Comparison of ENCODE assay signal across 32 cellular contexts in the genomic region with DNA sequence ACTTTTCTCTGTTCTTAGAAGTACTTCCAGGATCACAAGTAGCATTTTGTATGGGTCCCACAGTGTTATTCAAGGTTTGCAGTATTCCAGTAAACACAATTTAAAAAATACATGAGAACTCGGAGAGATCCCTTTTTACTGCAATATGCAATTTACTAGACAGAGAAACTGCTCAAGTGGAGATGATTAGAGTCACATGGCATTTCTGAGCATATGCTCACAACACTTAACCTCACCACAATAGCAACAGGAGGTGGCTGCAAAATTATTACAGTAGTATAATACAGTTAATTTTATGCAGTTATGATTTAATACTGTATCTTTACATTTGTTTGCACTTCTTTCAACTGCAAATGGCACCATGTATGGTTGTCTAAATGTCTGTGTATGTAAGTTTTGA.
A peak's percentile ranks its signal among the peaks of the same experiment; 100 is the strongest.
DNase-seq lines count a peak whose midpoint lies in the region; ATAC-seq and FAIRE-seq lines count a peak whose summit lies in the region.
"Had no signal": no experiment of that assay in that cellular context is flagged by ENCODE, and none has a peak within 500 bp of the region (broad histone marks: within the 10 kb centered on the region; RNA-seq: fewer than 3 reads in every experiment).

No MANE protein-coding gene starts in this region.

- no peaks in the 10 kb centered on the region for H3K9me3 ChIP-seq in SK-N-MC (ENCODE audit: low read depth, low read length)
- H3K9me3 ChIP-seq: Caco-2, pancreas, right atrium auricular region, spleen, transverse colon had no signal

- H3K27ac ChIP-seq in SK-N-MC, result no peak overlapping the region
- H3K27ac ChIP-seq: hepatocyte, KMS-11, pancreas, right atrium auricular region, spleen, transverse colon had no signal

- in situ Hi-C loops in KBM-7 (cut with MboI; ENCODE audit: low pct_unique_long_range_greater_than_20kb, low sequenced_read_pairs), result no loop called here

- DNase-seq in COR-L47 (lab: John Stamatoyannopoulos, UW) (peak; percentile 13), KBM-7 (peak; percentile 25), SK-N-MC (ENCODE audit: low read depth, low spot score) (peak; percentile 66)
- DNase-seq: activated CD4-positive, alpha-beta T cell treated with anti-CD3 and anti-CD28 coated beads, Interleukin-2, amount 10 ng/mL, durations not matched to agents 7 days and 5 days; activated naive CD4-positive, alpha-beta T cell treated with anti-CD3 and anti-CD28 coated beads for 36 hours; activated T-cell treated with anti-CD3 and anti-CD28 coated beads, Interleukin-2, amount 50 U/mL, for 48 hours; Caco-2; DMS79 treated with DMSO at 0.1 percent for 48 hours; endodermal cell; foreskin melanocyte; H9; left cardiac atrium; MM.1S; NCI-H1436 treated with DMSO at 0.1 percent for 48 hours; NCI-H446 treated with DMSO at 0.1 percent for 48 hours; pancreas; PC-3; spleen; stimulated activated CD4-positive, alpha-beta T cell treated with anti-CD3 and anti-CD28 coated beads, Interleukin-2, amount 100 ng/mL, for 48 hours; T-helper 9 cell; transverse colon had no signal

- no peak overlapping the region for H3K9ac ChIP-seq in SK-N-MC (ENCODE audit: insufficient read length)
- H3K9ac ChIP-seq: KMS-11 had no signal

- peaks cover 8% of the 10 kb centered on the region for H3K36me3 ChIP-seq in SK-N-MC (ENCODE audit: insufficient read depth, low read length)
- H3K36me3 ChIP-seq: right atrium auricular region had no signal

- FAIRE-seq in islet of Langerhans (lab: Jason Lieb, UNC), result peak; percentile 98
- FAIRE-seq: GM19239, HTR-8/SVneo had no signal

- ATAC-seq in HG03108 (IDR thresholded peaks at IDR 0.05; ENCODE audit: unreplicated experiment) (no peak), HG02678 (IDR thresholded peaks at IDR 0.05; ENCODE audit: unreplicated experiment) (no peak), GM19467 (IDR thresholded peaks at IDR 0.05; ENCODE audit: unreplicated experiment) (no peak)
- ATAC-seq: esophagus mucosa, left cardiac atrium, pancreas, PC-3, WTC11 had no signal

- H3K4me3 ChIP-seq in SK-N-MC, result peak overlapping the region; percentile 13; the same call in 1 of the 2 replicates
- H3K4me3 ChIP-seq: hepatocyte, pancreas, right atrium auricular region, spleen, transverse colon had no signal

Comparison
In these comparisons a context has a peak if more than half of its experiments do, and no peak if none do; other contexts are left out.
1. DNase-seq: peak in every context shown above with its lines; median percentile 66 in SK-N-MC; 25 in KBM-7; 13 in COR-L47.